Comparison of ENCODE assay signal across 15 cellular contexts in genomic region chr2:238655974-238656722, GRCh38.
"Had no signal": no experiment of that assay in that cellular context is flagged by ENCODE, and none has a peak within 500 bp of the region (broad histone marks: within the 10 kb centered on the region; RNA-seq: fewer than 3 reads in every experiment).

No MANE protein-coding gene starts in this region.

- H3K9me3 Mint-ChIP-seq: memory B cell; T-helper 1 cell treated with Interleukin-12 subunit alpha and Interleukin-12 subunit beta and Interleukin-4 antibody, amounts not matched to agents 30 μg/mL and 1 μg/mL, for 36 hours had no signal

- ATAC-seq: activated T-cell treated with anti-CD3 and anti-CD28 coated beads, Interleukin-2, amount 50 U/mL, for 4 hours; pancreas had no signal

- H3K9me3 ChIP-seq: pancreas had no signal

- H3K27me3 ChIP-seq: heart right ventricle, pancreas had no signal

- H3K4me1 ChIP-seq: left ventricle myocardium inferior, pancreas had no signal

- H3K4me3 ChIP-seq: heart right ventricle, left ventricle myocardium inferior, pancreas, smooth muscle cell had no signal

- DNase-seq: activated B cell treated with CpG ODN at 0.5 μM for 24 hours; activated CD4-positive, alpha-beta T cell treated with anti-CD3 and anti-CD28 coated beads, Interleukin-2, amount 10 ng/mL, durations not matched to agents 7 days and 5 days; activated effector memory CD4-positive, alpha-beta T cell treated with anti-CD3 and anti-CD28 coated beads, Interleukin-2, amount 50 U/mL, for 16 hours; activated naive CD8-positive, alpha-beta T cell treated with anti-CD3 and anti-CD28 coated beads, Interleukin-2, amount 10 ng/mL, durations not matched to agents 7 days and 5 days; activated T-cell treated with anti-CD3 and anti-CD28 coated beads, Interleukin-2, amount 50 U/mL, for 4 hours; anterior cingulate cortex; heart right ventricle; left ventricle myocardium inferior; pancreas; retina; trophoblast cell had no signal

- H3K27ac Mint-ChIP-seq: activated B cell treated with CpG ODN at 0.5 μM for 24 hours; activated CD4-positive, alpha-beta T cell treated with anti-CD3 and anti-CD28 coated beads, Interleukin-2, amount 10 ng/mL, durations not matched to agents 7 days and 5 days; activated naive CD8-positive, alpha-beta T cell treated with anti-CD3 and anti-CD28 coated beads, Interleukin-2, amount 10 ng/mL, durations not matched to agents 7 days and 5 days; memory B cell; T-helper 1 cell treated with Interleukin-12 subunit alpha and Interleukin-12 subunit beta and Interleukin-4 antibody, amounts not matched to agents 30 μg/mL and 1 μg/mL, for 36 hours had no signal

- H3K36me3 ChIP-seq: heart right ventricle, left ventricle myocardium inferior, pancreas had no signal

- H3K4me2 ChIP-seq: smooth muscle cell had no signal

- H3K4me1 Mint-ChIP-seq: activated B cell treated with CpG ODN at 0.5 μM for 24 hours; activated CD4-positive, alpha-beta T cell treated with anti-CD3 and anti-CD28 coated beads, Interleukin-2, amount 10 ng/mL, durations not matched to agents 7 days and 5 days; activated naive CD8-positive, alpha-beta T cell treated with anti-CD3 and anti-CD28 coated beads, Interleukin-2, amount 10 ng/mL, durations not matched to agents 7 days and 5 days; memory B cell had no signal

- H3K36me3 Mint-ChIP-seq: activated naive CD8-positive, alpha-beta T cell treated with anti-CD3 and anti-CD28 coated beads, Interleukin-2, amount 10 ng/mL, durations not matched to agents 7 days and 5 days; memory B cell had no signal

- H3K27ac ChIP-seq: heart right ventricle, left ventricle myocardium inferior, pancreas had no signal

- H3K4me3 Mint-ChIP-seq: activated B cell treated with CpG ODN at 0.5 μM for 24 hours; activated CD4-positive, alpha-beta T cell treated with anti-CD3 and anti-CD28 coated beads, Interleukin-2, amount 10 ng/mL, durations not matched to agents 7 days and 5 days; activated naive CD8-positive, alpha-beta T cell treated with anti-CD3 and anti-CD28 coated beads, Interleukin-2, amount 10 ng/mL, durations not matched to agents 7 days and 5 days; activated T-cell treated with anti-CD3 and anti-CD28 coated beads, Interleukin-2, amount 50 U/mL, for 4 hours; memory B cell; neural crest cell; T-helper 1 cell treated with Interleukin-12 subunit alpha and Interleukin-12 subunit beta and Interleukin-4 antibody, amounts not matched to agents 30 μg/mL and 1 μg/mL, for 36 hours had no signal
